8 cellular contexts compared by ENCODE assay signal in genomic region chr17:68290268-68290954, GRCh38. TPM values are rescaled to one million over a fixed set of nuclear protein-coding genes. Genes with fewer than 3 reads are reported as not detected.
DNase-seq lines count a peak whose midpoint lies in the region; ATAC-seq, FAIRE-seq and TF ChIP-seq lines count a peak whose summit lies in the region.

No MANE protein-coding gene starts in this region.

- TF ChIP-seq POLR2A in GM18951 (IDR thresholded peaks at IDR 0.05; ENCODE audit: extremely low read depth, insufficient read depth, insufficient read length) = peak; percentile 52

- no peaks in the 10 kb centered on the region for H3K9me3 Mint-ChIP-seq in activated naive CD8-positive, alpha-beta T cell (ENCODE audit: low read depth)

- H3K27me3 ChIP-seq in small intestine (ENCODE audit: control insufficient read depth in 2 of 2, insufficient read depth in 2 of 2, low read length in 2 of 2) = peaks cover 0 to 9% of the 10 kb centered on the region in 2 donors

- peak; percentile 62 for DNase-seq in RPMI8226
- no peak for DNase-seq in small intestine
- no peak for DNase-seq in DMS153 treated with DMSO at 0.1 percent for 48 hours (lab: John Stamatoyannopoulos, UW; ENCODE audit: unreplicated experiment)

- H3K36me3 ChIP-seq in small intestine (ENCODE audit: control insufficient read depth in 2 of 2, insufficient read depth in 2 of 2, low read length in 2 of 2) = no peaks in the 10 kb centered on the region

- H3K9me3 ChIP-seq in small intestine (ENCODE audit: control insufficient read depth, low read depth) = no peaks in the 10 kb centered on the region

- WGBS in small intestine, 3 donors = 1 to 3% (median 3%) methylated on average over 42 to 50 of the region's 50 CpGs

- peaks cover 54% of the 10 kb centered on the region for H3K4me1 Mint-ChIP-seq in activated naive CD8-positive, alpha-beta T cell (ENCODE audit: low read depth)

- H3K4me3 Mint-ChIP-seq in activated naive CD8-positive, alpha-beta T cell = peak overlapping the region; percentile 100

- in situ Hi-C loops in GM18951 (cut with MboI; ENCODE audit: low sequenced_read_pairs, unreplicated experiment) = no loop called here

- peak overlapping the region in 1 of 2 donors; percentile 72 for H3K27ac ChIP-seq in small intestine (ENCODE audit: low read depth in 1 of 2, low read length in 1 of 2)

- FAIRE-seq in small intestine (lab: Jason Lieb, UNC) = no peak

- H3K4me3 ChIP-seq in iPS-11a (ENCODE audit: low read depth, low read length) (peak overlapping the region; percentile 18), small intestine (ENCODE audit: low read depth in 1 of 2, low read length in 2 of 2) (peak overlapping the region; percentile 40 to 62)

- no peaks in the 10 kb centered on the region for H3K27me3 Mint-ChIP-seq in activated naive CD8-positive, alpha-beta T cell

- no peaks in the 10 kb centered on the region for H3K36me3 Mint-ChIP-seq in activated naive CD8-positive, alpha-beta T cell

- peak overlapping the region; percentile 99 for H3K27ac Mint-ChIP-seq in activated naive CD8-positive, alpha-beta T cell

- no peaks in the 10 kb centered on the region for H3K4me1 ChIP-seq in small intestine (ENCODE audit: control insufficient read depth in 2 of 2, insufficient read depth in 1 of 2, low read depth in 1 of 2, low read length in 1 of 2)

- no peak for ATAC-seq in HG03432 (IDR thresholded peaks at IDR 0.05; ENCODE audit: unreplicated experiment)
- no peak for ATAC-seq in GM19328 (IDR thresholded peaks at IDR 0.05; ENCODE audit: unreplicated experiment)

RNA-seq across cellular contexts. Expression of gene SLC16A6, which starts 0.5 kb away (rescaled TPM):
- under 1 TPM in 1 of 3 donors, not detected in 2; 0.18 TPM for polyA plus RNA-seq in small intestine

RNA-seq across cellular contexts. Expression of gene ARSG, which starts 0.9 kb away (rescaled TPM):
- polyA plus RNA-seq in small intestine = 1 to 10 TPM in 1 of 3 donors, under 1 TPM in 1, not detected in 1; 0.81 to 1.6 TPM

RNA-seq across cellular contexts. Expression of gene AMZ2, which starts 42.6 kb away (rescaled TPM):
- polyA plus RNA-seq in small intestine = 10 to 100 TPM; 29.1 to 38.0 (median 29.7) TPM
